30 cellular contexts compared by ENCODE assay signal in the genomic region with DNA sequence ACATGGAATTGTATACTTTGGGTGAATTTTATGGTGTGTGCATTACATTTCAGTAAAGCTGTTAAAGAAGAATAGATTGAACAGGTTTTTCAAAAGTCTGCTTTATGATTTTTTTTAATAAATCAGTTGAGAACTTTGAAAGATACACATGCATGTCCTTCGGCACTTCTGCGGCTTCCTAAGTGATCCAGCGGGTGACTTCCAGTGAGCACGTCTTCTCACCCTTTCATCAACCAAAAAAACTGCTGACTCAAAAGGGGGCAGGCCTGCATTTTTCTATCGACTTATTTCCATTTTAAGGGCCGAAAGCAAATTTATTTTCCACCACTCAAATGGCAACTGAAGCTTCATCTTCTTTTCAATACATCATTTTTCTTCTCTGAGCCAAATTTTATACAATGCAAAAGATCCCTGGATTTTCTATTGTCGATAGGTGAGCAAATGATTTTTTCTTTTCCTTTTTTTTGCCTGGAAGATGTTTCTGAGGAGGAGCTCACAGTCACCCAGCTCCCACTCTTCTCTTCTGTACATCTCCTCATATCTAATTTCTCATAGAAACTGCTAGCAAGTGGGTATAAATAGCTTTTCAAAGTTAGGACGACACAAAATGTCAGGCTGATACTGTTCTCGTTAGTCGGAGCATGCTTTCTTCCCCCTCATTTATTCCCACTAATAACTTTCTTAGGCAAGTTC.
"Had no signal": no experiment of that assay in that cellular context is flagged by ENCODE, and none has a peak within 500 bp of the region (broad histone marks: within the 10 kb centered on the region; RNA-seq: fewer than 3 reads in every experiment).

No MANE protein-coding gene starts in this region.

- H3K4me2 ChIP-seq: hepatocyte had no signal

- H3K36me3 Mint-ChIP-seq: activated naive CD4-positive, alpha-beta T cell treated with anti-CD3 and anti-CD28 coated beads, Interleukin-2, amount 50 U/mL, for 72 hours had no signal

- H2AFZ ChIP-seq: hepatocyte had no signal

- H3K4me1 ChIP-seq: pancreas, prostate gland had no signal

- H3K4me3 Mint-ChIP-seq: activated CD4-positive, alpha-beta T cell treated with anti-CD3 and anti-CD28 coated beads for 36 hours; activated T-cell treated with anti-CD3 and anti-CD28 coated beads, Interleukin-2, amount 50 U/mL, for 72 hours; nephron; T-helper 2 cell treated with Interferon-gamma antibody and Interleukin-4, amounts not matched to agents 5 μg/mL and 100 μg/mL, for 36 hours had no signal

- FAIRE-seq: frontal cortex, keratinocyte, pancreas, small intestine had no signal

- H3K27me3 ChIP-seq: body of pancreas, cardiac muscle cell, esophagus squamous epithelium, hepatocyte, pancreas, sigmoid colon, tibial nerve had no signal

- H3K9me3 ChIP-seq: body of pancreas, esophagus squamous epithelium, mucosa of descending colon, pancreas, prostate gland, sigmoid colon, tibial nerve had no signal

- H3K79me2 ChIP-seq: hepatocyte had no signal

- H3K4me3 ChIP-seq: body of pancreas, cardiac muscle cell, coronary artery, esophagus squamous epithelium, hepatocyte, mucosa of descending colon, pancreas, prostate gland, sigmoid colon, tibial nerve had no signal

- H3K27ac ChIP-seq: body of pancreas, cardiac muscle cell, coronary artery, hepatocyte, pancreas, prostate gland had no signal

- H3K27ac Mint-ChIP-seq: activated CD4-positive, alpha-beta T cell treated with anti-CD3 and anti-CD28 coated beads for 36 hours; activated naive CD4-positive, alpha-beta T cell treated with anti-CD3 and anti-CD28 coated beads, Interleukin-2, amount 50 U/mL, for 72 hours; activated T-cell treated with anti-CD3 and anti-CD28 coated beads, Interleukin-2, amount 50 U/mL, for 72 hours; T-helper 2 cell treated with Interferon-gamma antibody and Interleukin-4, amounts not matched to agents 5 μg/mL and 100 μg/mL, for 36 hours had no signal

- H3K4me1 Mint-ChIP-seq: activated CD4-positive, alpha-beta T cell treated with anti-CD3 and anti-CD28 coated beads for 36 hours had no signal

- H3K36me3 ChIP-seq: cardiac muscle cell, esophagus squamous epithelium, pancreas, prostate gland, sigmoid colon, tibial nerve had no signal

- DNase-seq: activated CD4-positive, alpha-beta T cell treated with anti-CD3 and anti-CD28 coated beads for 36 hours; activated CD4-positive, alpha-beta T cell treated with anti-CD3 and anti-CD28 coated beads, Interleukin-2, amount 50 U/mL, for 4 hours; activated CD4-positive, CD25-positive, alpha-beta regulatory T cell; activated naive CD4-positive, alpha-beta T cell; activated T-cell treated with anti-CD3 and anti-CD28 coated beads for 4 hours; activated T-cell treated with anti-CD3 and anti-CD28 coated beads, Interleukin-2, amount 50 U/mL, for 72 hours; anterior cingulate cortex; esophagus squamous epithelium; left cardiac atrium; left ventricle myocardium superior; mucosa of descending colon; pancreas; sigmoid colon; small intestine; stimulated activated CD4-positive, alpha-beta T cell treated with anti-CD3 and anti-CD28 coated beads, Interleukin-1b, Interleukin-23, amount 100 ng/mL, for 48 hours; stimulated activated CD4-positive, alpha-beta T cell treated with anti-CD3 and anti-CD28 coated beads, Interleukin-4, amount 100 ng/mL, for 4 hours; stimulated activated CD8-positive, alpha-beta memory T cell treated with anti-CD3 and anti-CD28 coated beads, Interleukin-4, amount 100 ng/mL, for 48 hours; stimulated activated naive CD4-positive, alpha-beta T cell; T-helper 1 cell had no signal

- H3K27me3 Mint-ChIP-seq: activated CD4-positive, alpha-beta T cell treated with anti-CD3 and anti-CD28 coated beads for 36 hours had no signal

- H3K9me3 Mint-ChIP-seq: activated naive CD4-positive, alpha-beta T cell treated with anti-CD3 and anti-CD28 coated beads, Interleukin-2, amount 50 U/mL, for 72 hours; activated T-cell treated with anti-CD3 and anti-CD28 coated beads, Interleukin-2, amount 50 U/mL, for 72 hours; nephron; T-helper 2 cell treated with Interferon-gamma antibody and Interleukin-4, amounts not matched to agents 5 μg/mL and 100 μg/mL, for 36 hours had no signal
